Comparison of ENCODE assay signal across 25 cellular contexts in genomic region chr6:108321253-108321740, GRCh38. TPM values are rescaled to one million over a fixed set of nuclear protein-coding genes. Genes with fewer than 3 reads are reported as not detected.
DNase-seq lines count a peak whose midpoint lies in the region; ATAC-seq, FAIRE-seq and TF ChIP-seq lines count a peak whose summit lies in the region.
"Had no signal": no experiment of that assay in that cellular context is flagged by ENCODE, and none has a peak within 500 bp of the region (broad histone marks: within the 10 kb centered on the region; RNA-seq: fewer than 3 reads in every experiment).

No MANE protein-coding gene starts in this region.

- intact Hi-C loops in PC-9 (cut with micrococcal nuclease; ENCODE audit: unreplicated experiment) = no loop called here

- no peaks in the 10 kb centered on the region for H3K79me2 ChIP-seq in PC-9 (ENCODE audit: low read depth)

- H3K4me1 ChIP-seq in PC-9 (replicated peaks; ENCODE audit: insufficient read depth) (peaks cover 9% of the 10 kb centered on the region), lung (ENCODE audit: control insufficient read depth in 2 of 2, insufficient read depth in 2 of 2, low read length in 2 of 2) (peaks cover 0 to 17% of the 10 kb centered on the region in 2 donors)

- ATAC-seq in lung (ENCODE audit: insufficient read depth, low FRiP score) (peak; percentile 58), GM18909 (IDR thresholded peaks at IDR 0.05; ENCODE audit: poor library complexity, unreplicated experiment) (no peak)

- H3K4me3 ChIP-seq in PC-9 (no peak overlapping the region), bronchial epithelial cell (ENCODE audit: low read depth, low read length) (no peak overlapping the region), lung (no peak overlapping the region)

- peak overlapping the region; percentile 7; the same call in 1 of the 2 replicates for H3K4me2 ChIP-seq in PC-9

- H3K27ac ChIP-seq in PC-9 (no peak overlapping the region), lung (ENCODE audit: low read depth in 1 of 2, low read length in 1 of 2) (no peak overlapping the region)
- H3K27ac ChIP-seq: HL-60 had no signal

- H3K36me3 ChIP-seq in PC-9 (ENCODE audit: low read depth) (no peaks in the 10 kb centered on the region), bronchial epithelial cell (ENCODE audit: control insufficient read depth, insufficient read depth, low read length) (no peaks in the 10 kb centered on the region), lung (ENCODE audit: control insufficient read depth in 2 of 2, insufficient read depth in 2 of 2, low read length in 2 of 2) (peaks cover 0 to 8% of the 10 kb centered on the region in 2 donors)

- H3K9me2 ChIP-seq in PC-9 (ENCODE audit: insufficient read depth) = no peaks in the 10 kb centered on the region

- H4K20me1 ChIP-seq in PC-9 (ENCODE audit: insufficient read depth) = no peaks in the 10 kb centered on the region

- H2AFZ ChIP-seq in PC-9 = no peak overlapping the region

- WGBS in lung, 2 donors = 73 to 90% methylated on average over 3 of the region's 3 CpGs

- BruUV-seq in PC-9 (replicated peaks; lab: Mats Ljungman, UMichigan) = no TSS peak

- TF ChIP-seq CTCF in PC-9 (conservative IDR thresholded peaks at IDR 0.05) = no peak
- TF ChIP-seq CTCF in bronchial epithelial cell (IDR thresholded peaks at IDR 0.05; ENCODE audit: insufficient read depth, low read length, severe bottlenecking) = no peak
- no peak for TF ChIP-seq CTCF in lung (IDR thresholded peaks at IDR 0.05; ENCODE audit: control extremely low read depth, extremely low read depth)
- TF ChIP-seq CTCF in D721Med (IDR thresholded peaks at IDR 0.05; ENCODE audit: insufficient read depth, missing control alignments) = no peak

- no peaks in the 10 kb centered on the region for H3F3A ChIP-seq in PC-9 (ENCODE audit: insufficient read depth, low read depth)

- H3K9me3 ChIP-seq in PC-9 (ENCODE audit: insufficient read depth, low read depth) = no peaks in the 10 kb centered on the region
- no peaks in the 10 kb centered on the region for H3K9me3 ChIP-seq in lung (ENCODE audit: control insufficient read depth in 2 of 2, insufficient read depth in 1 of 2, low read length in 1 of 2)

- DNase-seq in EH (ENCODE audit: low read depth) = peak; percentile 2
- DNase-seq in PC-9 = peak in 1 of 2 experiments; percentile 40
- DNase-seq in bronchial epithelial cell (ENCODE audit: low read depth) = peak; percentile 38
- no peak for DNase-seq in lung (ENCODE audit: low spot score)
- DNase-seq in NCI-H446 treated with DMSO at 0.1 percent for 48 hours (lab: John Stamatoyannopoulos, UW) = no peak
- DNase-seq in KG1 (lab: John Stamatoyannopoulos, UW) = no peak
- DNase-seq in D721Med (ENCODE audit: insufficient read length, low spot score) = no peak
- DNase-seq: 8988T; ACHN; DMS53; Karpas-422; MV-4-11; NCI-H1105; NCI-H1436 treated with DMSO at 0.1 percent for 48 hours; NCI-H1930; NCI-H2107; NCI-H524 treated with DMSO at 0.1 percent for 48 hours; NCI-H82; NK-92 treated with Interleukin-12 subunit alpha and Interleukin-12 subunit beta, amount 100 ng/mL, for 24 hours; RPMI8226; SHP77 treated with DMSO at 0.1 percent for 48 hours had no signal

- H3K27me3 ChIP-seq in PC-9 (ENCODE audit: insufficient read depth, low read depth) = no peaks in the 10 kb centered on the region
- no peaks in the 10 kb centered on the region for H3K27me3 ChIP-seq in bronchial epithelial cell (ENCODE audit: control insufficient read depth, insufficient read depth, low read length)
- no peaks in the 10 kb centered on the region for H3K27me3 ChIP-seq in lung (ENCODE audit: control insufficient read depth, insufficient read depth)

- FAIRE-seq in bronchial epithelial cell (lab: Jason Lieb, UNC) (peak; percentile 28), D721Med (lab: Jason Lieb, UNC) (no peak)
- FAIRE-seq: G401.6, H54 had no signal

- CTCF ChIA-PET in PC-9 (lab: Charles Lee) = no interaction called here

- POLR2A ChIA-PET in PC-9 (lab: Charles Lee; ENCODE audit: unreplicated experiment) = no interaction called here

RNA-seq across cellular contexts. Expression of gene AFG1L, which starts 26.4 kb away (rescaled TPM):
- total RNA-seq in PC-9 (2021) = 8.9 and 13.4 TPM in 2 replicates
- 2.6 and 3.3 TPM in 2 replicates for total RNA-seq in bronchial epithelial cell
- total RNA-seq in lung = 1 to 10 TPM; 8.8 to 9.5 TPM
- 1 to 10 TPM; 2.0 to 2.1 TPM for polyA plus RNA-seq in lung

Comparison
In these comparisons a context has a peak if more than half of its experiments do, and no peak if none do; other contexts are left out.
1. DNase-seq: peak in EH (single experiment) and bronchial epithelial cell (single experiment); none in lung (single experiment), NCI-H446 treated with DMSO at 0.1 percent for 48 hours (single experiment), KG1 (single experiment) and D721Med (single experiment).